In genomic region chr6:83868639-83869038, GRCh38 we compare ENCODE assay signal across 16 cellular contexts. TPM values are rescaled to one million over a fixed set of nuclear protein-coding genes. Genes with fewer than 3 reads are reported as not detected.
DNase-seq lines count a peak whose midpoint lies in the region; FAIRE-seq and TF ChIP-seq lines count a peak whose summit lies in the region.
"Had no signal": no experiment of that assay in that cellular context is flagged by ENCODE, and none has a peak within 500 bp of the region (broad histone marks: within the 10 kb centered on the region; RNA-seq: fewer than 3 reads in every experiment).

No MANE protein-coding gene starts in this region.

- no peak overlapping the region for H2AK5ac ChIP-seq in neuronal stem cell (ENCODE audit: low read depth, low read length)

- peak overlapping the region; percentile 88 for H3K27ac ChIP-seq in GM23248
- H3K27ac ChIP-seq in fibroblast of lung (ENCODE audit: insufficient read depth, low read length): no peak overlapping the region
- H3K27ac ChIP-seq in neuronal stem cell (replicated peaks; ENCODE audit: low read length): no peak overlapping the region
- H3K27ac ChIP-seq: prostate gland had no signal

- TF ChIP-seq CTCF in fibroblast of lung (conservative IDR thresholded peaks at IDR 0.05 in 1 of 2, IDR thresholded peaks at IDR 0.05 in 1 of 2; ENCODE audit: low read depth in 1 of 2, low read length in 2 of 2): no peak

- H3K9me3 ChIP-seq in GM23248 (ENCODE audit: low read depth) (no peaks in the 10 kb centered on the region), fibroblast of lung (ENCODE audit: control insufficient read depth, insufficient read depth, low read depth, low read length) (no peaks in the 10 kb centered on the region), neuronal stem cell (replicated peaks in 1 of 2; ENCODE audit: control insufficient read depth in 2 of 2, insufficient read depth in 1 of 2, low read depth in 1 of 2, low read length in 2 of 2) (peaks cover 6 to 25% of the 10 kb centered on the region in 2 donors)
- H3K9me3 ChIP-seq: prostate gland had no signal

- no peak overlapping the region for H4K91ac ChIP-seq in neuronal stem cell (ENCODE audit: low read depth, low read length, poor library complexity)

- H3K9ac ChIP-seq in GM23248 (peak overlapping the region; percentile 57), fibroblast of lung (ENCODE audit: insufficient read depth, low read length) (no peak overlapping the region), neuronal stem cell (ENCODE audit: low read depth, low read length, poor library complexity) (no peak overlapping the region)

- peaks cover 29% of the 10 kb centered on the region for H3F3A ChIP-seq in GM23248 (ENCODE audit: insufficient read depth)

- no peak overlapping the region for H2BK5ac ChIP-seq in neuronal stem cell (ENCODE audit: low read length)

- no peak for FAIRE-seq in RCC 7860 (lab: Jason Lieb, UNC)
- FAIRE-seq: K562 had no signal

- H3K36me3 ChIP-seq in GM23248 (ENCODE audit: low read depth): no peaks in the 10 kb centered on the region
- H3K36me3 ChIP-seq in fibroblast of lung (ENCODE audit: control insufficient read depth, insufficient read depth, low read length): no peaks in the 10 kb centered on the region
- H3K36me3 ChIP-seq in neuronal stem cell (replicated peaks in 1 of 2; ENCODE audit: control insufficient read depth in 2 of 2, insufficient read depth in 2 of 2, low read length in 2 of 2): peaks cover 8 to 41% of the 10 kb centered on the region in 2 donors
- H3K36me3 ChIP-seq: prostate gland had no signal

- H4K8ac ChIP-seq in neuronal stem cell (ENCODE audit: low read depth, low read length): no peak overlapping the region

- H3K9me2 ChIP-seq in GM23248 (ENCODE audit: insufficient read depth): no peaks in the 10 kb centered on the region

- peak overlapping the region; percentile 61 for H3K4me2 ChIP-seq in GM23248 (ENCODE audit: unreplicated experiment)
- no peak overlapping the region for H3K4me2 ChIP-seq in fibroblast of lung (ENCODE audit: extremely low read depth, insufficient read depth, low read length)
- H3K4me2 ChIP-seq in neuronal stem cell (ENCODE audit: insufficient read depth, low read length, poor library complexity, severe bottlenecking): no peak overlapping the region

- peaks cover 20% of the 10 kb centered on the region for H3K4me1 ChIP-seq in GM23248 (ENCODE audit: insufficient read depth)
- H3K4me1 ChIP-seq in fibroblast of lung (ENCODE audit: control insufficient read depth, extremely low read depth, insufficient read depth, low read length): peaks cover 2% of the 10 kb centered on the region
- no peaks in the 10 kb centered on the region for H3K4me1 ChIP-seq in neuronal stem cell (ENCODE audit: control insufficient read depth in 2 of 2, insufficient read depth in 1 of 2, low read depth in 1 of 2, low read length in 2 of 2)
- H3K4me1 ChIP-seq: prostate gland had no signal

- no peak overlapping the region for H2BK12ac ChIP-seq in neuronal stem cell (ENCODE audit: low read length)

- no peak overlapping the region for H2BK120ac ChIP-seq in neuronal stem cell (ENCODE audit: low read depth, low read length)

- no peak overlapping the region for H2AFZ ChIP-seq in GM23248
- no peak overlapping the region for H2AFZ ChIP-seq in fibroblast of lung (ENCODE audit: low read length)
- no peak overlapping the region for H2AFZ ChIP-seq in neuronal stem cell (ENCODE audit: low read length)

- no peak overlapping the region for H3K23ac ChIP-seq in neuronal stem cell (ENCODE audit: low read depth, low read length, poor library complexity)

- H3K79me2 ChIP-seq in GM23248 (ENCODE audit: insufficient read depth) (peaks cover 20% of the 10 kb centered on the region; the same call in 1 of the 2 replicates), fibroblast of lung (ENCODE audit: control insufficient read depth, insufficient read depth, low read length) (no peaks in the 10 kb centered on the region)

- peaks cover 2% of the 10 kb centered on the region for H3K79me1 ChIP-seq in neuronal stem cell (ENCODE audit: low read depth, low read length)

- no peak overlapping the region for H3K4me3 ChIP-seq in GM23248
- no peak overlapping the region for H3K4me3 ChIP-seq in fibroblast of lung (replicated peaks in 1 of 4; ENCODE audit: control extremely low read depth in 1 of 4, insufficient read depth in 1 of 4, low read depth in 3 of 4, low read length in 4 of 4)
- H3K4me3 ChIP-seq in neuronal stem cell (ENCODE audit: low read length in 2 of 2): no peak overlapping the region
- H3K4me3 ChIP-seq: K562, prostate gland had no signal

- WGBS in GM23248 (ENCODE audit: low coverage in 1 of 2, low lambda C conversion rate in 2 of 2, missing lambda C conversion rate in 2 of 2), 2 experiments: 0 to 3% methylated on average over 1 of the region's 1 CpG
- WGBS in neuronal stem cell (ENCODE audit: extremely low coverage in 2 of 2, insufficient read length in 2 of 2, insufficient replicate concordance in 1 of 2), 2 donors: no CpG with 5 or more reads among the region's 1 CpG

- peak; percentile 56 for DNase-seq in A172 (ENCODE audit: low spot score)
- peak; percentile 82 for DNase-seq in GM23248
- peak; percentile 48 for DNase-seq in RCC 7860 (ENCODE audit: low spot score)
- DNase-seq in fibroblast of lung (ENCODE audit: low read depth in 2 of 2): peak; percentile 47 to 83
- DNase-seq in NCI-H82 treated with DMSO at 0.1 percent for 48 hours (lab: John Stamatoyannopoulos, UW; ENCODE audit: unreplicated experiment): no peak
- no peak for DNase-seq in HK-2 (ENCODE audit: unreplicated experiment)
- no peak for DNase-seq in neuronal stem cell (ENCODE audit: low spot score)
- no peak for DNase-seq in activated gamma-delta T cell treated with Interleukin-2 at 50 U/mL for 16 hours
- DNase-seq: activated CD4-positive, alpha-beta T cell treated with anti-CD3 and anti-CD28 coated beads, Interleukin-2, amount 50 U/mL, for 1 hour; central memory CD4-positive, alpha-beta T cell; H9; stimulated activated CD4-positive, alpha-beta T cell treated with anti-CD3 and anti-CD28 coated beads, Interleukin-2, amount 100 ng/mL, for 24 hours; T-helper 17 cell had no signal

- no peak overlapping the region for H3K18ac ChIP-seq in neuronal stem cell (ENCODE audit: low read length)

- no peaks in the 10 kb centered on the region for H4K20me1 ChIP-seq in GM23248 (ENCODE audit: insufficient read depth)
- H4K20me1 ChIP-seq in fibroblast of lung (ENCODE audit: control insufficient read depth, extremely low read depth, insufficient read depth, low read length): no peaks in the 10 kb centered on the region

- in situ Hi-C loops in GM23248 (cut with MboI): no loop called here

- no peak overlapping the region for H3K4ac ChIP-seq in neuronal stem cell (ENCODE audit: low read length)

- H2BK15ac ChIP-seq in neuronal stem cell (ENCODE audit: low read length): no peak overlapping the region

- H3K14ac ChIP-seq in neuronal stem cell (ENCODE audit: low read length): no peak overlapping the region

- no peaks in the 10 kb centered on the region for H3K27me3 ChIP-seq in GM23248 (replicated peaks; ENCODE audit: insufficient read depth)
- H3K27me3 ChIP-seq in fibroblast of lung (ENCODE audit: control insufficient read depth, insufficient read depth, low read length): no peaks in the 10 kb centered on the region
- no peaks in the 10 kb centered on the region for H3K27me3 ChIP-seq in neuronal stem cell (ENCODE audit: control insufficient read depth in 3 of 3, insufficient read depth in 3 of 3, low read depth in 1 of 3, low read length in 3 of 3)

RNA-seq across cellular contexts. Expression of gene CYB5R4, which starts 9.2 kb away (rescaled TPM):
- 30.5 and 35.0 TPM in 2 replicates for total RNA-seq in A172 (2014; rRNA removed; shearing (Covaris generic))
- 4.1 and 26.7 TPM in 2 replicates for total RNA-seq in GM23248 (2014; rRNA removed; shearing (Covaris generic))
- polyA plus RNA-seq in GM23248 (2016; fragmentation: Nextera tagmentation; extraction: Ambion mirVana) (15.8 and 17.5 TPM in 2 replicates), fibroblast of lung (9.9 and 10.6 TPM in 2 replicates)
- 2.3 and 4.3 TPM in 2 replicates for total RNA-seq in fibroblast of lung
- polyA plus RNA-seq in fibroblast of lung (2012): 8.7 and 8.9 TPM in 2 replicates
- 0.27 and 0.30 TPM in 2 replicates for polyA minus RNA-seq in fibroblast of lung (ENCODE audit: low replicate concordance)
- polyA plus RNA-seq in neuronal stem cell (2013, experiment 1 of 2): 5.9 TPM
- 7.0 TPM for polyA plus RNA-seq in neuronal stem cell (2013, experiment 2 of 2)

RNA-seq across cellular contexts. Expression of gene RIPPLY2, which starts 15.5 kb away (rescaled TPM):
- total RNA-seq in A172 (2014; rRNA removed; shearing (Covaris generic)): not detected in 2 replicates
- not detected in 2 replicates for total RNA-seq in GM23248 (2014; rRNA removed; shearing (Covaris generic))
- polyA plus RNA-seq in GM23248 (2016; fragmentation: Nextera tagmentation; extraction: Ambion mirVana) (not detected in 2 replicates), fibroblast of lung (not detected in 2 replicates)
- total RNA-seq in fibroblast of lung: 0.51 TPM in 1 of 2 replicates, not detected in the other
- 0.28 TPM in 1 of 2 replicates, not detected in the other for polyA plus RNA-seq in fibroblast of lung (2012)
- 1.1 TPM in 1 of 2 replicates, not detected in the other for polyA minus RNA-seq in fibroblast of lung (ENCODE audit: low replicate concordance)
- polyA plus RNA-seq in neuronal stem cell (2013, experiment 1 of 2): 0.43 TPM
- polyA plus RNA-seq in neuronal stem cell (2013, experiment 2 of 2): 0.37 TPM
- total RNA-seq: K562, mucosa of gallbladder, T-helper 17 cell had no signal
- polyA plus RNA-seq: K562 had no signal

Comparison
In these comparisons a context has a peak if more than half of its experiments do, and no peak if none do; other contexts are left out.
1. DNase-seq: peak in A172 (single experiment), GM23248 (single experiment), RCC 7860 (single experiment) and fibroblast of lung (2 of 2); none in NCI-H82 treated with DMSO at 0.1 percent for 48 hours (single experiment), HK-2 (single experiment), neuronal stem cell (single experiment) and activated gamma-delta T cell treated with Interleukin-2 at 50 U/mL for 16 hours (single experiment).